Comparison of ENCODE assay signal across 29 cellular contexts in the genomic region with DNA sequence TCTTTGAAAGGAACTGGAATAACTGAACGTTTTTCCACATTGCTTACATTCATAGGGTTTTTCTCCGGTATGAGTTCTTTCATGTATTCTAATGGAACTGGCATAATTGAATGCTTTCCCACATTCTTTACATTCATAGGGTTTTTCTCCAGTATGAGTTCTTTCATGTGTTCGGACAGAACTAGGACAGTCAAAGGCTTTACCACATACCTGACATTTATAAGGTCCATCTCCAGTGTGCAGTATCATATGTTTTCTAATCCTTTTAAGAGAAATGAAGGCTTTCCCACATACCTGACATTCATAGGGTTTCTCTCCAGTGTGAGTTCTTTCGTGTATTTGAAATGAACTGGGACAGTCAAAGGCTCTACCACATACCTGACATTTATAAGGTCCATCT. TPM values are rescaled to one million over a fixed set of nuclear protein-coding genes. Genes with fewer than 3 reads are reported as not detected.
A peak's percentile ranks its signal among the peaks of the same experiment; 100 is the strongest.
DNase-seq lines count a peak whose midpoint lies in the region; ATAC-seq, FAIRE-seq and TF ChIP-seq lines count a peak whose summit lies in the region.
"Had no signal": no experiment of that assay in that cellular context is flagged by ENCODE, and none has a peak within 500 bp of the region (broad histone marks: within the 10 kb centered on the region; RNA-seq: fewer than 3 reads in every experiment).

No MANE protein-coding gene starts in this region.

- no peaks in the 10 kb centered on the region for H3K4me1 Mint-ChIP-seq in T-helper 17 cell

- H3K27ac Mint-ChIP-seq in T-helper 17 cell, result no peak overlapping the region
- H3K27ac Mint-ChIP-seq: effector memory CD8-positive, alpha-beta T cell had no signal

- H3K9me3 ChIP-seq in right cardiac atrium (ENCODE audit: control insufficient read depth, low read length), result peaks cover 30% of the 10 kb centered on the region
- peaks cover 6 to 100% (median 99%) of the 10 kb centered on the region in 11 donors for H3K9me3 ChIP-seq in heart right ventricle
- H3K9me3 ChIP-seq in T-helper 17 cell (ENCODE audit: control insufficient read depth, low read length, poor library complexity, severe bottlenecking), result peaks cover 67% of the 10 kb centered on the region
- peaks cover 41 to 85% of the 10 kb centered on the region in 2 donors for H3K9me3 ChIP-seq in kidney (ENCODE audit: control insufficient read depth in 1 of 2, low read length in 2 of 2)
- peaks cover 68 to 100% (median 95%) of the 10 kb centered on the region in 5 donors for H3K9me3 ChIP-seq in subcutaneous abdominal adipose tissue (ENCODE audit: control insufficient read depth in 5 of 5, low read length in 5 of 5)
- H3K9me3 ChIP-seq: prostate gland had no signal

- FAIRE-seq in kidney (lab: Jason Lieb, UNC), result no peak
- FAIRE-seq: D721Med, HTR-8/SVneo, islet of Langerhans, urothelium cell line had no signal

- TF ChIP-seq CTCF in heart right ventricle (IDR thresholded peaks at IDR 0.05), result no peak
- no peak for TF ChIP-seq CTCF in kidney (IDR thresholded peaks at IDR 0.05; ENCODE audit: borderline replicate concordance, extremely low read depth, insufficient read depth)

- H3K36me3 ChIP-seq in heart right ventricle (peaks cover 18 to 100% (median 72%) of the 10 kb centered on the region in 9 donors), kidney (ENCODE audit: control insufficient read depth in 1 of 2, insufficient read depth in 2 of 2, low read length in 2 of 2) (peaks cover 30 to 47% of the 10 kb centered on the region in 2 donors), subcutaneous abdominal adipose tissue (ENCODE audit: control insufficient read depth in 5 of 5, insufficient read depth in 5 of 5, low read length in 5 of 5) (peaks cover 46 to 60% (median 53%) of the 10 kb centered on the region in 5 donors)

- H3K9ac ChIP-seq in kidney (ENCODE audit: low read length in 2 of 2) (no peak overlapping the region), subcutaneous abdominal adipose tissue (ENCODE audit: low read length in 5 of 5) (no peak overlapping the region)

- intact Hi-C loops in right cardiac atrium (cut with DNase I), result no loop called here
- intact Hi-C loops in heart right ventricle (cut with DNase I), result no loop called here
- intact Hi-C loops in kidney (cut with DNase I), result no loop called here

- H3K4me1 ChIP-seq in right cardiac atrium (ENCODE audit: control insufficient read depth, insufficient read depth, low read length), result no peaks in the 10 kb centered on the region
- no peaks in the 10 kb centered on the region for H3K4me1 ChIP-seq in heart right ventricle
- H3K4me1 ChIP-seq in kidney (ENCODE audit: control insufficient read depth in 1 of 2, insufficient read depth in 1 of 2, low read depth in 1 of 2, low read length in 2 of 2), result no peaks in the 10 kb centered on the region
- H3K4me1 ChIP-seq in subcutaneous abdominal adipose tissue (ENCODE audit: control insufficient read depth in 5 of 5, insufficient read depth in 5 of 5, low read length in 5 of 5), result no peaks in the 10 kb centered on the region
- H3K4me1 ChIP-seq: esophagus muscularis mucosa, prostate gland, suprapubic skin had no signal

- H3K27ac ChIP-seq in right cardiac atrium (ENCODE audit: low read length) (no peak overlapping the region), heart right ventricle (no peak overlapping the region), kidney (ENCODE audit: low read depth in 2 of 2, low read length in 2 of 2) (no peak overlapping the region), subcutaneous abdominal adipose tissue (ENCODE audit: low read depth, low read length) (no peak overlapping the region)
- H3K27ac ChIP-seq: esophagus muscularis mucosa, prostate gland, skin epidermis, suprapubic skin had no signal

- H3K36me3 Mint-ChIP-seq in T-helper 17 cell (ENCODE audit: low read depth), result peaks cover 12% of the 10 kb centered on the region

- H3K27me3 ChIP-seq in right cardiac atrium (ENCODE audit: control insufficient read depth, insufficient read depth) (no peaks in the 10 kb centered on the region), heart right ventricle (no peaks in the 10 kb centered on the region), subcutaneous abdominal adipose tissue (ENCODE audit: control insufficient read depth in 5 of 5, insufficient read depth in 4 of 5, low read length in 5 of 5) (no peaks in the 10 kb centered on the region)
- H3K27me3 ChIP-seq: esophagus muscularis mucosa, suprapubic skin had no signal

- WGBS in right cardiac atrium, result 96% methylated on average over 4 of the region's 4 CpGs
- WGBS in heart right ventricle, 2 donors, result 96 to 97% methylated on average over 4 of the region's 4 CpGs

- peak overlapping the region; percentile 1 for H3K4me3 Mint-ChIP-seq in T-helper 17 cell
- H3K4me3 Mint-ChIP-seq: activated T-cell treated with anti-CD3 and anti-CD28 coated beads, Interleukin-2, amount 50 U/mL, for 4 hours; effector memory CD8-positive, alpha-beta T cell had no signal

- no peaks in the 10 kb centered on the region for H3K27me3 Mint-ChIP-seq in T-helper 17 cell
- H3K27me3 Mint-ChIP-seq: effector memory CD8-positive, alpha-beta T cell had no signal

- H3K4me3 ChIP-seq in right cardiac atrium (ENCODE audit: low read length) (peak overlapping the region; percentile 4), heart right ventricle (no peak overlapping the region), kidney (ENCODE audit: low read length in 2 of 2) (peak overlapping the region; percentile 35 to 43), subcutaneous abdominal adipose tissue (ENCODE audit: low read depth in 1 of 5, low read length in 5 of 5) (peak overlapping the region; percentile 38 to 77 (median 61))
- H3K4me3 ChIP-seq: esophagus muscularis mucosa, prostate gland, skin epidermis, suprapubic skin had no signal

- no peak for ATAC-seq in right cardiac atrium
- no peak for ATAC-seq in heart right ventricle
- no peak for ATAC-seq in T-helper 17 cell
- ATAC-seq in HG03432 (IDR thresholded peaks at IDR 0.05; ENCODE audit: unreplicated experiment), result no peak
- ATAC-seq in GM21528 (IDR thresholded peaks at IDR 0.05; ENCODE audit: low FRiP score, unreplicated experiment), result no peak
- ATAC-seq: activated T-cell treated with anti-CD3 and anti-CD28 coated beads, Interleukin-2, amount 50 U/mL, for 4 hours; effector memory CD8-positive, alpha-beta T cell; SK-N-SH treated with all-trans-retinoic acid at 6 μM for 48 hours had no signal

- DNase-seq in right cardiac atrium (no peak), heart right ventricle (no peak), T-helper 17 cell (no peak), kidney (no peak), NCI-H82 treated with DMSO at 0.1 percent for 48 hours (lab: John Stamatoyannopoulos, UW; ENCODE audit: unreplicated experiment) (no peak)
- DNase-seq: activated CD4-positive, alpha-beta T cell treated with anti-CD3 and anti-CD28 coated beads for 4 hours; activated naive CD4-positive, alpha-beta T cell; activated T-cell treated with anti-CD3 and anti-CD28 coated beads, Interleukin-2, amount 50 U/mL, for 4 hours; effector memory CD8-positive, alpha-beta T cell; EL; foreskin melanocyte; HCEC 1CT; hippocampal formation; Kasumi-1; NCI-H1048; NCI-H187 treated with DMSO at 0.1 percent for 48 hours; stimulated activated CD4-positive, alpha-beta T cell treated with anti-CD3 and anti-CD28 coated beads, Interleukin-2, amount 100 ng/mL, for 24 hours had no signal

RNA-seq across cellular contexts. Expression of a gene that starts 24.7 kb away (rescaled TPM):
- total RNA-seq in right cardiac atrium (10 to 100 TPM; 10.1 to 13.6 (median 12.1) TPM), heart right ventricle (10 to 100 TPM in 3 of 10 donors, 1 to 10 TPM in 7; 5.9 to 11.2 (median 9.5) TPM), T-helper 17 cell (10 to 100 TPM; 12.0 to 14.5 TPM), kidney (22.6 TPM)
- polyA plus RNA-seq in right cardiac atrium (4.6 TPM), heart right ventricle (10 to 100 TPM in 1 of 2 donors, 1 to 10 TPM in 1; 2.9 to 11.0 TPM), kidney (ENCODE audit: insufficient read depth, low read depth, low replicate concordance) (10.2 TPM)

RNA-seq across cellular contexts. Expression of a gene that starts 41.9 kb away (rescaled TPM):
- 1 to 10 TPM; 1.3 to 2.6 (median 2.0) TPM for total RNA-seq in right cardiac atrium
- 1.3 TPM for polyA plus RNA-seq in right cardiac atrium
- 1 to 10 TPM in 9 of 10 donors, under 1 TPM in 1; 0.95 to 3.4 (median 1.9) TPM for total RNA-seq in heart right ventricle
- 1 to 10 TPM in 1 of 2 donors, under 1 TPM in 1; 0.64 to 2.6 TPM for polyA plus RNA-seq in heart right ventricle
- 1 to 10 TPM; 1.5 to 1.6 TPM for total RNA-seq in T-helper 17 cell
- total RNA-seq in kidney, result 5.7 TPM
- 2.2 TPM for polyA plus RNA-seq in kidney (ENCODE audit: insufficient read depth, low read depth, low replicate concordance)

Comparison
In these comparisons a context has a peak if more than half of its experiments do, and no peak if none do; other contexts are left out.
1. H3K4me3 ChIP-seq: peak in right cardiac atrium (single experiment), kidney (2 of 2) and subcutaneous abdominal adipose tissue (5 of 5); none in heart right ventricle (0 of 10).